Comparison of ENCODE assay signal across 15 cellular contexts in the genomic region with DNA sequence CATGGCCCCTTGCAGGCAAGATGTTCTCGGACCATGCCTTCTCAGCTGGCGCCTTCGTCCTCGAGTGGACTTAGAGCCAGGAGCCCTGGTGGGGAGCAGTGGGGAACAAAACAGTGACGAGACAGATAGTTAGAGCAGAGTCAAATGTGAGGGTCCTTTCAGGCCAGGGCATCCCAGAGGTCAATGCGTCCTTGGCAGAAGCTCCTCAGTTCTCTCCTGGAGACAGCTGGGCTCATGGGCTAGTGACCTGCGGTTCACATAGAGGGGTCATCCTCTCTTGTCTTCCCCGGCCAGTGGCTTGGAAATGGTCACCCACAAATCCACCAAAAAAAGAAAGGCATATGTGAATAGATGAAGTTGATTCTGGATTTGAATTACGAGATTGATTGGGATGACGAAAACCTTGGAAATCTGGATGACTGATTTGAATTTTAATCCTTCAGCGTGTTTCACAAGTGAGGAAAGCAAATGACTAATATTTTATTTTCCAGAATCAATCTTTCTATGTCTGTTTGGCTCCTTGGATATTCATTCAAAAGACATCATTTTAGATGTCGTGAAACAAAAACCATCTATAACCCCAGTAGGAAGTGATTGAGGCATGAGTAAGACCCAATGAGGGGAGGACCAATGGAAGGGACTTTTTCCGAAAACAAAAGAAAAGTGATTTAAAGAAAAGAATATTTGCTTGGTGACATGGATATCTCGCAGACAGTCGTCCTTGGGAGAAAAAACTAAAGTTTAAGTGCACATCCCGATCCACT.
DNase-seq lines count a peak whose midpoint lies in the region; ATAC-seq and TF ChIP-seq lines count a peak whose summit lies in the region.
"Had no signal": no experiment of that assay in that cellular context is flagged by ENCODE, and none has a peak within 500 bp of the region (broad histone marks: within the 10 kb centered on the region; RNA-seq: fewer than 3 reads in every experiment).

No MANE protein-coding gene starts in this region.

- no peak overlapping the region for H3K4ac ChIP-seq in mesenchymal stem cell (ENCODE audit: low read depth in 1 of 2, low read length in 2 of 2)

- H3K4me3 ChIP-seq in left ventricle myocardium inferior, result no peak overlapping the region
- H3K4me3 ChIP-seq in mesenchymal stem cell (ENCODE audit: insufficient read depth in 1 of 2, low read depth in 1 of 2, low read length in 2 of 2), result peak overlapping the region in 1 of 2 experiments; percentile 66
- H3K4me3 ChIP-seq in aorta (ENCODE audit: low read length in 2 of 2), result no peak overlapping the region
- no peak overlapping the region for H3K4me3 ChIP-seq in hepatocyte
- H3K4me3 ChIP-seq: spleen, upper lobe of left lung had no signal

- 95% methylated on average over 13 of the region's 16 CpGs for WGBS in mesenchymal stem cell
- 89% methylated on average over 16 of the region's 16 CpGs for WGBS in aorta, 2 donors
- 92% methylated on average over 16 of the region's 16 CpGs for WGBS in hepatocyte (ENCODE audit: low lambda C conversion rate, missing lambda C conversion rate)

- TF ChIP-seq CTCF in left ventricle myocardium inferior (IDR thresholded peaks at IDR 0.05; ENCODE audit: borderline replicate concordance) (no peak), hepatocyte (IDR thresholded peaks at IDR 0.05; ENCODE audit: poor library complexity) (no peak)

- H3K18ac ChIP-seq in mesenchymal stem cell (ENCODE audit: low read depth in 1 of 2, low read length in 2 of 2), result no peak overlapping the region

- no peaks in the 10 kb centered on the region for H3K9me2 ChIP-seq in hepatocyte (replicated peaks; ENCODE audit: insufficient read depth)

- H3K36me3 ChIP-seq in left ventricle myocardium inferior (no peaks in the 10 kb centered on the region), mesenchymal stem cell (ENCODE audit: control insufficient read depth in 1 of 2, insufficient read depth in 2 of 2, low read depth in 1 of 2, low read length in 2 of 2) (no peaks in the 10 kb centered on the region), aorta (ENCODE audit: control insufficient read depth in 1 of 2, insufficient read depth in 2 of 2, low read length in 1 of 2) (no peaks in the 10 kb centered on the region), hepatocyte (replicated peaks; ENCODE audit: insufficient read depth, low read depth) (no peaks in the 10 kb centered on the region)
- H3K36me3 ChIP-seq: spleen, upper lobe of left lung had no signal

- intact Hi-C loops in left ventricle myocardium inferior (cut with micrococcal nuclease) (no loop called here), Right ventricle myocardium superior (cut with DNase I) (no loop called here), aorta (cut with DNase I) (no loop called here)

- H4K20me1 ChIP-seq in hepatocyte (ENCODE audit: insufficient read depth, poor library complexity, severe bottlenecking), result no peaks in the 10 kb centered on the region

- no peak overlapping the region for H2BK120ac ChIP-seq in mesenchymal stem cell (ENCODE audit: low read depth, low read length)

- no peak overlapping the region for H4K91ac ChIP-seq in mesenchymal stem cell (ENCODE audit: low read length)

- no peaks in the 10 kb centered on the region for H3K4me1 ChIP-seq in left ventricle myocardium inferior
- H3K4me1 ChIP-seq in mesenchymal stem cell (ENCODE audit: control insufficient read depth, insufficient read depth, low read depth, low read length), result peaks cover 3% of the 10 kb centered on the region
- H3K4me1 ChIP-seq in aorta (ENCODE audit: control insufficient read depth in 1 of 2, insufficient read depth in 2 of 2, low read length in 2 of 2), result no peaks in the 10 kb centered on the region
- H3K4me1 ChIP-seq in hepatocyte (ENCODE audit: insufficient read depth), result no peaks in the 10 kb centered on the region

- H3K27me3 ChIP-seq in left ventricle myocardium inferior (ENCODE audit: low read depth), result peaks cover 39% of the 10 kb centered on the region
- peaks cover 0 to 23% of the 10 kb centered on the region in 2 experiments for H3K27me3 ChIP-seq in mesenchymal stem cell (ENCODE audit: control insufficient read depth in 1 of 2, insufficient read depth in 1 of 2, low read length in 2 of 2)
- H3K27me3 ChIP-seq in aorta (ENCODE audit: control insufficient read depth in 1 of 2, insufficient read depth in 2 of 2, low read length in 1 of 2), result no peaks in the 10 kb centered on the region
- H3K27me3 ChIP-seq in hepatocyte, result no peaks in the 10 kb centered on the region
- H3K27me3 ChIP-seq: upper lobe of left lung had no signal

- peak overlapping the region; percentile 89 for H3K9ac ChIP-seq in mesenchymal stem cell (ENCODE audit: low read length)

- no peaks in the 10 kb centered on the region for H3K9me3 ChIP-seq in left ventricle myocardium inferior (replicated peaks)
- no peaks in the 10 kb centered on the region for H3K9me3 ChIP-seq in mesenchymal stem cell (ENCODE audit: control insufficient read depth, low read length)
- H3K9me3 ChIP-seq in aorta (ENCODE audit: control insufficient read depth, low read length), result no peaks in the 10 kb centered on the region
- H3K9me3 ChIP-seq in hepatocyte (ENCODE audit: low read depth), result no peaks in the 10 kb centered on the region
- H3K9me3 ChIP-seq: upper lobe of left lung had no signal

- no peak overlapping the region for H3K4me2 ChIP-seq in mesenchymal stem cell (ENCODE audit: low read length, poor library complexity, severe bottlenecking)
- no peak overlapping the region for H3K4me2 ChIP-seq in hepatocyte

- no peaks in the 10 kb centered on the region for H3K79me1 ChIP-seq in mesenchymal stem cell (replicated peaks; ENCODE audit: low read length, poor library complexity, severe bottlenecking)

- ATAC-seq in Right ventricle myocardium superior (ENCODE audit: poor library complexity), result no peak
- ATAC-seq in aorta (ENCODE audit: low FRiP score), result peak; percentile 2
- no peak for ATAC-seq in HG02938 (IDR thresholded peaks at IDR 0.05; ENCODE audit: unreplicated experiment)
- ATAC-seq: activated T-helper 17 cell treated with anti-CD3 and anti-CD28 coated beads, Interleukin-2, amount 50 U/mL, for 72 hours had no signal

- peak overlapping the region; percentile 51 for H3K27ac ChIP-seq in left ventricle myocardium inferior (replicated peaks)
- H3K27ac ChIP-seq in mesenchymal stem cell (ENCODE audit: low read length, poor library complexity, severe bottlenecking), result no peak overlapping the region
- no peak overlapping the region for H3K27ac ChIP-seq in aorta (ENCODE audit: low read depth in 1 of 2, low read length in 2 of 2)
- no peak overlapping the region for H3K27ac ChIP-seq in hepatocyte

- no peak for DNase-seq in left ventricle myocardium inferior
- DNase-seq in Right ventricle myocardium superior, result no peak
- peak; percentile 18 for DNase-seq in astrocyte of the hippocampus (ENCODE audit: low read depth, low spot score)
- DNase-seq in mesenchymal stem cell, result no peak
- DNase-seq in aorta, result no peak
- no peak for DNase-seq in ecto neural progenitor cell (ENCODE audit: low spot score)
- no peak for DNase-seq in hepatocyte (ENCODE audit: low spot score)
- DNase-seq: activated CD4-positive, alpha-beta T cell treated with anti-CD3 and anti-CD28 coated beads for 48 hours; MM.1S; NCI-H2171; spleen; T-helper 1 cell; upper lobe of left lung had no signal

- no peaks in the 10 kb centered on the region for H3K79me2 ChIP-seq in hepatocyte

- no peak overlapping the region for H3K14ac ChIP-seq in mesenchymal stem cell (ENCODE audit: low read length in 2 of 2)

- H2AK5ac ChIP-seq in mesenchymal stem cell (ENCODE audit: low read length, severe bottlenecking), result no peak overlapping the region

- peak overlapping the region; percentile 83 for H2BK15ac ChIP-seq in mesenchymal stem cell (ENCODE audit: low read depth, poor library complexity, severe bottlenecking)

- no peak overlapping the region for H2BK12ac ChIP-seq in mesenchymal stem cell (ENCODE audit: low read length in 2 of 2)

- no peak overlapping the region for H2AFZ ChIP-seq in mesenchymal stem cell (ENCODE audit: low read depth, low read length)
- H2AFZ ChIP-seq in hepatocyte, result no peak overlapping the region

- no peak overlapping the region for H3K23ac ChIP-seq in mesenchymal stem cell (ENCODE audit: low read length in 2 of 2)

- no peak overlapping the region for H4K8ac ChIP-seq in mesenchymal stem cell (ENCODE audit: low read length)

- no peak overlapping the region for H2BK5ac ChIP-seq in mesenchymal stem cell (ENCODE audit: low read depth, low read length, poor library complexity, severe bottlenecking)
